Comparison of ENCODE assay signal across 1 cellular context in the genomic region with DNA sequence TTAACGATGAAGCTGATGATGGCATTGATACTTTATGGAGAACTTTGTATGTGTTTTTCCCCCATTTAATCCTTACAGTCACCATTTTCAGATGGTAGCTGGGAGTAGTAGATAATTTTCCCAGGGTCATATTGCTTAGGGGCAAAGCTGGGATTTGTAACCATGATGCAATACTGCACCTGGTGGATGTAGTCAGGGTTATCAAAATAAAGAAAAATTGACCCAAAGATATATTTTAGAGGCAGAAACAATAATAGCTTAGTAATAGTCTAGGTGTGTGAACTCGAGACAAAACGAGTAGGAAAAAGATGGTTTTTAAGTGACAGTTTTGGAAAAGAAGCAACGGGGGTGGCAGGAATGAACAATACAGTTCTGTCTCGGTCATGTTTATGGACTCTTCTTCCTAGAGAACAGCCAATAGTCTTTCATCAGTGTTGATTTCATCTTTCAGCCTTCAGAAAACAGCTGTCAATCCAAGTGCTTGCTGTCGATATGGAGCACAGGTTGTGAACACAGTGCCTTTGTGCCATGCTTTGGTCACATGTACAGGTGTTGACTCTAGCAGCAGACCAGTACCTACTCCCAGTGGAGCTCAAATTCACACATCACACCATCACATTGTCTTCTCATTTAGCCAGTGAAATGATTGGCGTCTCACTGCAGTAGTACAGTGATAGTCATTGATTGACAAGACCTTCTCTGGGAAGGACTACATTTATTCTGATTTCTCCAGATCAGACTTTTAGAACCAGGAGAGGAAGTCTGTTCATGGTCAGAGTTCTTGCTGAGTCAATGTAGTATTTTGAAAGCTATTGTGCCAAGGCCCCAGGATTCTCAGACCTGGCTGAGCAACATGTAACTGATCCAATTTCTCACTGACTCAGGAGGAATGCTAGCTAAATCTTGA.
TF ChIP-seq lines count a peak whose summit lies in the region.

No MANE protein-coding gene starts in this region.

TF ChIP-seq in HepG2, 621 proteins besides CTCF, POLR2A, EP300 and RAD21 (continued from another document and continues in another):
- no peak for TF ChIP-seq TRIM22 (IDR thresholded peaks at IDR 0.05)
- TF ChIP-seq RFXAP (CRISPR knock-in tag; IDR thresholded peaks at IDR 0.05; ENCODE audit: borderline replicate concordance) = peak; percentile 90
- TF ChIP-seq NFYC (CRISPR knock-in tag; IDR thresholded peaks at IDR 0.05) = peak; percentile 57; the same call in 1 of the 2 replicates
- TF ChIP-seq, protein P1, sequence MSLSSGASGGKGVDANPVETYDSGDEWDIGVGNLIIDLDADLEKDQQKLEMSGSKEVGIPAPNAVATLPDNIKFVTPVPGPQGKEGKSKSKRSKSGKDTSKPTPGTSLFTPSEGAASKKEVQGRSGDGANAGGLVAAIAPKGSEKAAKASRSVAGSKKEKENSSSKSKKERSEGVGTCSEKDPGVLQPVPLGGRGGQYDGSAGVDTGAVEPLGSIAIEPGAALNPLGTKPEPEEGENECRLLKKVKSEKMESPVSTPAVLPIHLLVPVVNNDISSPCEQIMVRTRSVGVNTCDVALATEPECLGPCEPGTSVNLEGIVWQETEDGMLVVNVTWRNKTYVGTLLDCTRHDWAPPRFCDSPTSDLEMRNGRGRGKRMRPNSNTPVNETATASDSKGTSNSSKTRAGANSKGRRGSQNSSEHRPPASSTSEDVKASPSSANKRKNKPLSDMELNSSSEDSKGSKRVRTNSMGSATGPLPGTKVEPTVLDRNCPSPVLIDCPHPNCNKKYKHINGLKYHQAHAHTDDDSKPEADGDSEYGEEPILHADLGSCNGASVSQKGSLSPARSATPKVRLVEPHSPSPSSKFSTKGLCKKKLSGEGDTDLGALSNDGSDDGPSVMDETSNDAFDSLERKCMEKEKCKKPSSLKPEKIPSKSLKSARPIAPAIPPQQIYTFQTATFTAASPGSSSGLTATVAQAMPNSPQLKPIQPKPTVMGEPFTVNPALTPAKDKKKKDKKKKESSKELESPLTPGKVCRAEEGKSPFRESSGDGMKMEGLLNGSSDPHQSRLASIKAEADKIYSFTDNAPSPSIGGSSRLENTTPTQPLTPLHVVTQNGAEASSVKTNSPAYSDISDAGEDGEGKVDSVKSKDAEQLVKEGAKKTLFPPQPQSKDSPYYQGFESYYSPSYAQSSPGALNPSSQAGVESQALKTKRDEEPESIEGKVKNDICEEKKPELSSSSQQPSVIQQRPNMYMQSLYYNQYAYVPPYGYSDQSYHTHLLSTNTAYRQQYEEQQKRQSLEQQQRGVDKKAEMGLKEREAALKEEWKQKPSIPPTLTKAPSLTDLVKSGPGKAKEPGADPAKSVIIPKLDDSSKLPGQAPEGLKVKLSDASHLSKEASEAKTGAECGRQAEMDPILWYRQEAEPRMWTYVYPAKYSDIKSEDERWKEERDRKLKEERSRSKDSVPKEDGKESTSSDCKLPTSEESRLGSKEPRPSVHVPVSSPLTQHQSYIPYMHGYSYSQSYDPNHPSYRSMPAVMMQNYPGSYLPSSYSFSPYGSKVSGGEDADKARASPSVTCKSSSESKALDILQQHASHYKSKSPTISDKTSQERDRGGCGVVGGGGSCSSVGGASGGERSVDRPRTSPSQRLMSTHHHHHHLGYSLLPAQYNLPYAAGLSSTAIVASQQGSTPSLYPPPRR (CRISPR knock-in tag; IDR thresholded peaks at IDR 0.05; ENCODE audit: borderline replicate concordance) = peak; percentile 92
- TF ChIP-seq ZNF687 (CRISPR knock-in tag; IDR thresholded peaks at IDR 0.05) = peak; percentile 17; the same call in 1 of the 2 replicates
- TF ChIP-seq, protein P2, sequence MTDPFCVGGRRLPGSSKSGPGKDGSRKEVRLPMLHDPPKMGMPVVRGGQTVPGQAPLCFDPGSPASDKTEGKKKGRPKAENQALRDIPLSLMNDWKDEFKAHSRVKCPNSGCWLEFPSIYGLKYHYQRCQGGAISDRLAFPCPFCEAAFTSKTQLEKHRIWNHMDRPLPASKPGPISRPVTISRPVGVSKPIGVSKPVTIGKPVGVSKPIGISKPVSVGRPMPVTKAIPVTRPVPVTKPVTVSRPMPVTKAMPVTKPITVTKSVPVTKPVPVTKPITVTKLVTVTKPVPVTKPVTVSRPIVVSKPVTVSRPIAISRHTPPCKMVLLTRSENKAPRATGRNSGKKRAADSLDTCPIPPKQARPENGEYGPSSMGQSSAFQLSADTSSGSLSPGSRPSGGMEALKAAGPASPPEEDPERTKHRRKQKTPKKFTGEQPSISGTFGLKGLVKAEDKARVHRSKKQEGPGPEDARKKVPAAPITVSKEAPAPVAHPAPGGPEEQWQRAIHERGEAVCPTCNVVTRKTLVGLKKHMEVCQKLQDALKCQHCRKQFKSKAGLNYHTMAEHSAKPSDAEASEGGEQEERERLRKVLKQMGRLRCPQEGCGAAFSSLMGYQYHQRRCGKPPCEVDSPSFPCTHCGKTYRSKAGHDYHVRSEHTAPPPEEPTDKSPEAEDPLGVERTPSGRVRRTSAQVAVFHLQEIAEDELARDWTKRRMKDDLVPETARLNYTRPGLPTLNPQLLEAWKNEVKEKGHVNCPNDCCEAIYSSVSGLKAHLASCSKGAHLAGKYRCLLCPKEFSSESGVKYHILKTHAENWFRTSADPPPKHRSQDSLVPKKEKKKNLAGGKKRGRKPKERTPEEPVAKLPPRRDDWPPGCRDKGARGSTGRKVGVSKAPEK (CRISPR knock-in tag; IDR thresholded peaks at IDR 0.05; ENCODE audit: borderline replicate concordance) = no peak
- no peak for TF ChIP-seq ZNF207 (IDR thresholded peaks at IDR 0.05; ENCODE audit: borderline replicate concordance)
- TF ChIP-seq, protein P3, sequence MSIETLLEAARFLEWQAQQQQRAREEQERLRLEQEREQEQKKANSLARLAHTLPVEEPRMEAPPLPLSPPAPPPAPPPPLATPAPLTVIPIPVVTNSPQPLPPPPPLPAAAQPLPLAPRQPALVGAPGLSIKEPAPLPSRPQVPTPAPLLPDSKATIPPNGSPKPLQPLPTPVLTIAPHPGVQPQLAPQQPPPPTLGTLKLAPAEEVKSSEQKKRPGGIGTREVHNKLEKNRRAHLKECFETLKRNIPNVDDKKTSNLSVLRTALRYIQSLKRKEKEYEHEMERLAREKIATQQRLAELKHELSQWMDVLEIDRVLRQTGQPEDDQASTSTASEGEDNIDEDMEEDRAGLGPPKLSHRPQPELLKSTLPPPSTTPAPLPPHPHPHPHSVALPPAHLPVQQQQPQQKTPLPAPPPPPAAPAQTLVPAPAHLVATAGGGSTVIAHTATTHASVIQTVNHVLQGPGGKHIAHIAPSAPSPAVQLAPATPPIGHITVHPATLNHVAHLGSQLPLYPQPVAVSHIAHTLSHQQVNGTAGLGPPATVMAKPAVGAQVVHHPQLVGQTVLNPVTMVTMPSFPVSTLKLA (IDR thresholded peaks at IDR 0.05) = peak; percentile 94
- TF ChIP-seq ZNF605 (CRISPR knock-in tag; IDR thresholded peaks at IDR 0.05) = peak; percentile 89
- no peak for TF ChIP-seq ZBTB10 (CRISPR knock-in tag; IDR thresholded peaks at IDR 0.05; ENCODE audit: borderline replicate concordance)
- no peak for TF ChIP-seq HNRNPLL (IDR thresholded peaks at IDR 0.05; ENCODE audit: low read depth, low read length, poor library complexity, severe bottlenecking)
- TF ChIP-seq ZNF552 (CRISPR knock-in tag; IDR thresholded peaks at IDR 0.05; ENCODE audit: borderline replicate concordance) = 0 out of 2 replicates have a peak, but pooled peaks have one; percentile 62
- TF ChIP-seq BHLHE40 (IDR thresholded peaks at IDR 0.05; ENCODE audit: low read length) = peak; percentile 87
- TF ChIP-seq, protein P4, sequence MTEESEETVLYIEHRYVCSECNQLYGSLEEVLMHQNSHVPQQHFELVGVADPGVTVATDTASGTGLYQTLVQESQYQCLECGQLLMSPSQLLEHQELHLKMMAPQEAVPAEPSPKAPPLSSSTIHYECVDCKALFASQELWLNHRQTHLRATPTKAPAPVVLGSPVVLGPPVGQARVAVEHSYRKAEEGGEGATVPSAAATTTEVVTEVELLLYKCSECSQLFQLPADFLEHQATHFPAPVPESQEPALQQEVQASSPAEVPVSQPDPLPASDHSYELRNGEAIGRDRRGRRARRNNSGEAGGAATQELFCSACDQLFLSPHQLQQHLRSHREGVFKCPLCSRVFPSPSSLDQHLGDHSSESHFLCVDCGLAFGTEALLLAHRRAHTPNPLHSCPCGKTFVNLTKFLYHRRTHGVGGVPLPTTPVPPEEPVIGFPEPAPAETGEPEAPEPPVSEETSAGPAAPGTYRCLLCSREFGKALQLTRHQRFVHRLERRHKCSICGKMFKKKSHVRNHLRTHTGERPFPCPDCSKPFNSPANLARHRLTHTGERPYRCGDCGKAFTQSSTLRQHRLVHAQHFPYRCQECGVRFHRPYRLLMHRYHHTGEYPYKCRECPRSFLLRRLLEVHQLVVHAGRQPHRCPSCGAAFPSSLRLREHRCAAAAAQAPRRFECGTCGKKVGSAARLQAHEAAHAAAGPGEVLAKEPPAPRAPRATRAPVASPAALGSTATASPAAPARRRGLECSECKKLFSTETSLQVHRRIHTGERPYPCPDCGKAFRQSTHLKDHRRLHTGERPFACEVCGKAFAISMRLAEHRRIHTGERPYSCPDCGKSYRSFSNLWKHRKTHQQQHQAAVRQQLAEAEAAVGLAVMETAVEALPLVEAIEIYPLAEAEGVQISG (CRISPR knock-in tag; IDR thresholded peaks at IDR 0.05) = peak; percentile 86
- no peak for TF ChIP-seq NFIB (CRISPR knock-in tag; IDR thresholded peaks at IDR 0.05; ENCODE audit: borderline replicate concordance)
- TF ChIP-seq, protein P5, sequence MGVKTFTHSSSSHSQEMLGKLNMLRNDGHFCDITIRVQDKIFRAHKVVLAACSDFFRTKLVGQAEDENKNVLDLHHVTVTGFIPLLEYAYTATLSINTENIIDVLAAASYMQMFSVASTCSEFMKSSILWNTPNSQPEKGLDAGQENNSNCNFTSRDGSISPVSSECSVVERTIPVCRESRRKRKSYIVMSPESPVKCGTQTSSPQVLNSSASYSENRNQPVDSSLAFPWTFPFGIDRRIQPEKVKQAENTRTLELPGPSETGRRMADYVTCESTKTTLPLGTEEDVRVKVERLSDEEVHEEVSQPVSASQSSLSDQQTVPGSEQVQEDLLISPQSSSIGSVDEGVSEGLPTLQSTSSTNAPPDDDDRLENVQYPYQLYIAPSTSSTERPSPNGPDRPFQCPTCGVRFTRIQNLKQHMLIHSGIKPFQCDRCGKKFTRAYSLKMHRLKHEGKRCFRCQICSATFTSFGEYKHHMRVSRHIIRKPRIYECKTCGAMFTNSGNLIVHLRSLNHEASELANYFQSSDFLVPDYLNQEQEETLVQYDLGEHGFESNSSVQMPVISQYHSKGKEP (CRISPR knock-in tag; IDR thresholded peaks at IDR 0.05) = peak; percentile 73; the same call in 1 of the 2 replicates
- TF ChIP-seq CCDC6 (CRISPR knock-in tag; IDR thresholded peaks at IDR 0.05) = peak; percentile 89
- peak; percentile 80 for TF ChIP-seq GATAD1 (CRISPR knock-in tag; IDR thresholded peaks at IDR 0.05)
- TF ChIP-seq ZNF329 (CRISPR knock-in tag; IDR thresholded peaks at IDR 0.05; ENCODE audit: low read depth) = 0 out of 2 replicates have a peak, but pooled peaks have one; percentile 20
